11 cellular contexts compared by ENCODE assay signal in genomic region chr16:2755158-2755557, GRCh38. TPM values are rescaled to one million over a fixed set of nuclear protein-coding genes. Genes with fewer than 3 reads are reported as not detected.
DNase-seq lines count a peak whose midpoint lies in the region; ATAC-seq, FAIRE-seq and TF ChIP-seq lines count a peak whose summit lies in the region.
"Had no signal": no experiment of that assay in that cellular context is flagged by ENCODE, and none has a peak within 500 bp of the region (broad histone marks: within the 10 kb centered on the region; RNA-seq: fewer than 3 reads in every experiment).

No MANE protein-coding gene starts in this region.

- peak overlapping the region; percentile 80 for H3K4me3 Mint-ChIP-seq in activated naive CD4-positive, alpha-beta T cell treated with anti-CD3 and anti-CD28 coated beads for 36 hours
- H3K4me3 Mint-ChIP-seq in activated T-helper 2 cell treated with anti-CD3 and anti-CD28 coated beads, Interferon-gamma antibody, Interleukin-2, Interleukin-4, amounts not matched to agents 10 μg/mL and 5 μg/mL and 100 μg/mL, durations not matched to agents 14 hours and 24 hours and 36 hours (ENCODE audit: low read depth) = peak overlapping the region; percentile 94

- DNase-seq in activated naive CD4-positive, alpha-beta T cell treated with anti-CD3 and anti-CD28 coated beads for 36 hours = no peak
- no peak for DNase-seq in activated naive CD4-positive, alpha-beta T cell (lab: John Stamatoyannopoulos, UW)
- DNase-seq in activated T-helper 2 cell treated with anti-CD3 and anti-CD28 coated beads, Interferon-gamma antibody, Interleukin-2, Interleukin-4, amounts not matched to agents 10 μg/mL and 5 μg/mL and 100 μg/mL, durations not matched to agents 14 hours and 24 hours and 36 hours (ENCODE audit: low spot score) = no peak
- no peak for DNase-seq in kidney
- DNase-seq in thoracic aorta (ENCODE audit: low spot score) = no peak
- DNase-seq in NCI-H345 treated with DMSO at 0.1 percent for 48 hours (lab: John Stamatoyannopoulos, UW; ENCODE audit: unreplicated experiment) = no peak
- DNase-seq: COR-L47; effector CD8-positive, alpha-beta T cell had no signal

- H3K9me3 ChIP-seq in kidney (ENCODE audit: control insufficient read depth in 1 of 2, low read length in 2 of 2) = peaks cover 0 to 5% of the 10 kb centered on the region in 2 donors
- no peaks in the 10 kb centered on the region for H3K9me3 ChIP-seq in thoracic aorta

- H3K4me3 ChIP-seq in kidney (ENCODE audit: low read length in 2 of 2) (peak overlapping the region; percentile 77 to 89), thoracic aorta (peak overlapping the region; percentile 82)

- no peaks in the 10 kb centered on the region for H3K27me3 Mint-ChIP-seq in activated naive CD4-positive, alpha-beta T cell treated with anti-CD3 and anti-CD28 coated beads for 36 hours (ENCODE audit: low read depth)
- no peaks in the 10 kb centered on the region for H3K27me3 Mint-ChIP-seq in activated T-helper 2 cell treated with anti-CD3 and anti-CD28 coated beads, Interferon-gamma antibody, Interleukin-2, Interleukin-4, amounts not matched to agents 10 μg/mL and 5 μg/mL and 100 μg/mL, durations not matched to agents 14 hours and 24 hours and 36 hours (ENCODE audit: low read depth)

- ATAC-seq in thoracic aorta (ENCODE audit: insufficient number of reproducible peaks, low FRiP score, low read depth) = no peak
- ATAC-seq in HG03025 (IDR thresholded peaks at IDR 0.05; ENCODE audit: low FRiP score, unreplicated experiment) = no peak
- ATAC-seq in GM21381 (IDR thresholded peaks at IDR 0.05; ENCODE audit: unreplicated experiment) = no peak

- H3K4me1 ChIP-seq in kidney (ENCODE audit: control insufficient read depth in 1 of 2, insufficient read depth in 1 of 2, low read depth in 1 of 2, low read length in 2 of 2) = peaks cover 9 to 28% of the 10 kb centered on the region in 2 donors
- H3K4me1 ChIP-seq in thoracic aorta (ENCODE audit: control insufficient read depth in 1 of 2, low read depth in 2 of 2) = peaks cover 33 to 43% of the 10 kb centered on the region in 2 donors

- FAIRE-seq in kidney (lab: Jason Lieb, UNC) = no peak
- FAIRE-seq: HTR-8/SVneo had no signal

- H3K9ac ChIP-seq in kidney (ENCODE audit: low read length in 2 of 2) = peak overlapping the region; percentile 43 to 86

- H3K36me3 Mint-ChIP-seq in activated naive CD4-positive, alpha-beta T cell treated with anti-CD3 and anti-CD28 coated beads for 36 hours (ENCODE audit: low read depth) = peaks cover 62% of the 10 kb centered on the region
- peaks cover 78% of the 10 kb centered on the region for H3K36me3 Mint-ChIP-seq in activated T-helper 2 cell treated with anti-CD3 and anti-CD28 coated beads, Interferon-gamma antibody, Interleukin-2, Interleukin-4, amounts not matched to agents 10 μg/mL and 5 μg/mL and 100 μg/mL, durations not matched to agents 14 hours and 24 hours and 36 hours (ENCODE audit: low read depth)

- CTCF ChIA-PET in activated naive CD4-positive, alpha-beta T cell treated with anti-CD3 and anti-CD28 coated beads for 36 hours (lab: Charles Lee) = no interaction called here

- H3K27ac Mint-ChIP-seq in activated naive CD4-positive, alpha-beta T cell treated with anti-CD3 and anti-CD28 coated beads for 36 hours = peak overlapping the region; percentile 89
- H3K27ac Mint-ChIP-seq in activated T-helper 2 cell treated with anti-CD3 and anti-CD28 coated beads, Interferon-gamma antibody, Interleukin-2, Interleukin-4, amounts not matched to agents 10 μg/mL and 5 μg/mL and 100 μg/mL, durations not matched to agents 14 hours and 24 hours and 36 hours = peak overlapping the region; percentile 14

- H3K9me3 Mint-ChIP-seq in activated naive CD4-positive, alpha-beta T cell treated with anti-CD3 and anti-CD28 coated beads for 36 hours = no peaks in the 10 kb centered on the region
- H3K9me3 Mint-ChIP-seq in activated T-helper 2 cell treated with anti-CD3 and anti-CD28 coated beads, Interferon-gamma antibody, Interleukin-2, Interleukin-4, amounts not matched to agents 10 μg/mL and 5 μg/mL and 100 μg/mL, durations not matched to agents 14 hours and 24 hours and 36 hours = no peaks in the 10 kb centered on the region

- no peak overlapping the region for H3K27ac ChIP-seq in kidney (ENCODE audit: low read depth in 2 of 2, low read length in 2 of 2)
- H3K27ac ChIP-seq in thoracic aorta = no peak overlapping the region

- H3K27me3 ChIP-seq in thoracic aorta (replicated peaks; ENCODE audit: insufficient read depth) = no peaks in the 10 kb centered on the region

- intact Hi-C loops in activated naive CD4-positive, alpha-beta T cell treated with anti-CD3 and anti-CD28 coated beads for 36 hours (cut with micrococcal nuclease) = no loop called here
- intact Hi-C loops in activated T-helper 2 cell treated with anti-CD3 and anti-CD28 coated beads, Interferon-gamma antibody, Interleukin-2, Interleukin-4, amounts not matched to agents 10 μg/mL and 5 μg/mL and 100 μg/mL, durations not matched to agents 14 hours and 24 hours and 36 hours (cut with micrococcal nuclease) = loop anchor here (10.0 kb wide), 1 partner anchor 110 kb away; no protein-coding TSS in a partner anchor
- intact Hi-C loops in kidney (cut with DNase I) = no loop called here

- H3K4me1 Mint-ChIP-seq in activated naive CD4-positive, alpha-beta T cell treated with anti-CD3 and anti-CD28 coated beads for 36 hours (ENCODE audit: low read depth) = peaks cover 60% of the 10 kb centered on the region
- peaks cover 54% of the 10 kb centered on the region for H3K4me1 Mint-ChIP-seq in activated T-helper 2 cell treated with anti-CD3 and anti-CD28 coated beads, Interferon-gamma antibody, Interleukin-2, Interleukin-4, amounts not matched to agents 10 μg/mL and 5 μg/mL and 100 μg/mL, durations not matched to agents 14 hours and 24 hours and 36 hours (ENCODE audit: low read depth)

- peaks cover 27 to 34% of the 10 kb centered on the region in 2 donors for H3K36me3 ChIP-seq in kidney (ENCODE audit: control insufficient read depth in 1 of 2, insufficient read depth in 2 of 2, low read length in 2 of 2)
- peaks cover 34% of the 10 kb centered on the region for H3K36me3 ChIP-seq in thoracic aorta

- TF ChIP-seq CTCF in kidney (IDR thresholded peaks at IDR 0.05; ENCODE audit: borderline replicate concordance, extremely low read depth, insufficient read depth) (no peak), thoracic aorta (IDR thresholded peaks at IDR 0.05) (no peak)

RNA-seq across cellular contexts. Expression of gene SRRM2, which starts 2.7 kb away (rescaled TPM):
- total RNA-seq in activated naive CD4-positive, alpha-beta T cell treated with anti-CD3 and anti-CD28 coated beads for 36 hours = 100 to 1,000 TPM; 607 to 649 TPM
- total RNA-seq in activated T-helper 2 cell treated with anti-CD3 and anti-CD28 coated beads, Interferon-gamma antibody, Interleukin-2, Interleukin-4, amounts not matched to agents 10 μg/mL and 5 μg/mL and 100 μg/mL, durations not matched to agents 14 hours and 24 hours and 36 hours = 694 and 701 TPM in 2 replicates
- total RNA-seq in kidney = 621 TPM
- polyA plus RNA-seq in kidney (ENCODE audit: insufficient read depth, low read depth, low replicate concordance) = 386 TPM
- 100 to 1,000 TPM; 476 to 541 TPM for total RNA-seq in thoracic aorta

RNA-seq across cellular contexts. Expression of gene ELOB, which starts 21.9 kb away (rescaled TPM):
- total RNA-seq in activated naive CD4-positive, alpha-beta T cell treated with anti-CD3 and anti-CD28 coated beads for 36 hours = 100 to 1,000 TPM; 177 to 189 TPM
- 242 and 252 TPM in 2 replicates for total RNA-seq in activated T-helper 2 cell treated with anti-CD3 and anti-CD28 coated beads, Interferon-gamma antibody, Interleukin-2, Interleukin-4, amounts not matched to agents 10 μg/mL and 5 μg/mL and 100 μg/mL, durations not matched to agents 14 hours and 24 hours and 36 hours
- total RNA-seq in kidney = 226 TPM
- polyA plus RNA-seq in kidney (ENCODE audit: insufficient read depth, low read depth, low replicate concordance) = 836 TPM
- total RNA-seq in thoracic aorta = 100 to 1,000 TPM; 269 to 518 TPM

RNA-seq across cellular contexts. Expression of gene PRSS33, which starts 32.2 kb away (rescaled TPM):
- total RNA-seq in activated naive CD4-positive, alpha-beta T cell treated with anti-CD3 and anti-CD28 coated beads for 36 hours = under 1 TPM; 0.12 to 0.17 TPM
- not detected in 2 replicates for total RNA-seq in activated T-helper 2 cell treated with anti-CD3 and anti-CD28 coated beads, Interferon-gamma antibody, Interleukin-2, Interleukin-4, amounts not matched to agents 10 μg/mL and 5 μg/mL and 100 μg/mL, durations not matched to agents 14 hours and 24 hours and 36 hours
- total RNA-seq in kidney (not detected), thoracic aorta (not detected)
- not detected for polyA plus RNA-seq in kidney (ENCODE audit: insufficient read depth, low read depth, low replicate concordance)

RNA-seq across cellular contexts. Expression of gene PRSS27, which starts 35.1 kb away (rescaled TPM):
- total RNA-seq in activated naive CD4-positive, alpha-beta T cell treated with anti-CD3 and anti-CD28 coated beads for 36 hours = 1 to 10 TPM; 1.7 to 2.4 TPM
- 1.8 and 2.1 TPM in 2 replicates for total RNA-seq in activated T-helper 2 cell treated with anti-CD3 and anti-CD28 coated beads, Interferon-gamma antibody, Interleukin-2, Interleukin-4, amounts not matched to agents 10 μg/mL and 5 μg/mL and 100 μg/mL, durations not matched to agents 14 hours and 24 hours and 36 hours
- total RNA-seq in kidney = 2.1 TPM
- 0.41 TPM for polyA plus RNA-seq in kidney (ENCODE audit: insufficient read depth, low read depth, low replicate concordance)
- total RNA-seq in thoracic aorta = 1 to 10 TPM; 4.4 to 8.7 TPM

RNA-seq across cellular contexts. Expression of gene PRSS41, which starts 43.1 kb away (rescaled TPM):
- not detected for total RNA-seq in activated naive CD4-positive, alpha-beta T cell treated with anti-CD3 and anti-CD28 coated beads for 36 hours
- total RNA-seq in activated T-helper 2 cell treated with anti-CD3 and anti-CD28 coated beads, Interferon-gamma antibody, Interleukin-2, Interleukin-4, amounts not matched to agents 10 μg/mL and 5 μg/mL and 100 μg/mL, durations not matched to agents 14 hours and 24 hours and 36 hours = not detected in 2 replicates
- total RNA-seq in kidney (not detected), thoracic aorta (not detected)
- not detected for polyA plus RNA-seq in kidney (ENCODE audit: insufficient read depth, low read depth, low replicate concordance)
